9 cellular contexts compared by ENCODE assay signal in the genomic region with DNA sequence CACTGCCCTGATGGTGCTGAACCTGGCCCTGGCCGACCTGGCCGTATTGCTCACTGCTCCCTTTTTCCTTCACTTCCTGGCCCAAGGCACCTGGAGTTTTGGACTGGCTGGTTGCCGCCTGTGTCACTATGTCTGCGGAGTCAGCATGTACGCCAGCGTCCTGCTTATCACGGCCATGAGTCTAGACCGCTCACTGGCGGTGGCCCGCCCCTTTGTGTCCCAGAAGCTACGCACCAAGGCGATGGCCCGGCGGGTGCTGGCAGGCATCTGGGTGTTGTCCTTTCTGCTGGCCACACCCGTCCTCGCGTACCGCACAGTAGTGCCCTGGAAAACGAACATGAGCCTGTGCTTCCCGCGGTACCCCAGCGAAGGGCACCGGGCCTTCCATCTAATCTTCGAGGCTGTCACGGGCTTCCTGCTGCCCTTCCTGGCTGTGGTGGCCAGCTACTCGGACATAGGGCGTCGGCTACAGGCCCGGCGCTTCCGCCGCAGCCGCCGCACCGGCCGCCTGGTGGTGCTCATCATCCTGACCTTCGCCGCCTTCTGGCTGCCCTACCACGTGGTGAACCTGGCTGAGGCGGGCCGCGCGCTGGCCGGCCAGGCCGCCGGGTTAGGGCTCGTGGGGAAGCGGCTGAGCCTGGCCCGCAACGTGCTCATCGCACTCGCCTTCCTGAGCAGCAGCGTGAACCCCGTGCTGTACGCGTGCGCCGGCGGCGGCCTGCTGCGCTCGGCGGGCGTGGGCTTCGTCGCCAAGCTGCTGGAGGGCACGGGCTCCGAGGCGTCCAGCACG. TPM values are rescaled to one million over a fixed set of nuclear protein-coding genes. Genes with fewer than 3 reads are reported as not detected.
DNase-seq lines count a peak whose midpoint lies in the region; ATAC-seq, FAIRE-seq and TF ChIP-seq lines count a peak whose summit lies in the region.
"Had no signal": no experiment of that assay in that cellular context is flagged by ENCODE, and none has a peak within 500 bp of the region (broad histone marks: within the 10 kb centered on the region; RNA-seq: fewer than 3 reads in every experiment).

No MANE protein-coding gene starts in this region.

- peaks cover 21% of the 10 kb centered on the region for H3K4me1 ChIP-seq in body of pancreas
- H3K4me1 ChIP-seq in keratinocyte (ENCODE audit: control insufficient read depth, extremely low read depth, insufficient read depth, low read length): peaks cover 51% of the 10 kb centered on the region

- H3K9me1 ChIP-seq in keratinocyte (ENCODE audit: control insufficient read depth, extremely low read depth, insufficient read depth, low read length): peaks cover 2% of the 10 kb centered on the region

- TF ChIP-seq CTCF in HL-60 (IDR thresholded peaks at IDR 0.05; ENCODE audit: insufficient read depth, low read length): no peak
- peak in 4 of 7 experiments; percentile 8 to 30 (median 28) for TF ChIP-seq CTCF in body of pancreas (IDR thresholded peaks at IDR 0.05)
- peak in 1 of 3 experiments; percentile 14 for TF ChIP-seq CTCF in keratinocyte (optimal IDR thresholded peaks at IDR 0.05 in 1 of 3, IDR thresholded peaks at IDR 0.05 in 1 of 3, conservative IDR thresholded peaks at IDR 0.05 in 1 of 3; ENCODE audit: extremely low read depth in 1 of 3, insufficient read depth in 2 of 3, low read length in 3 of 3)

- POLR2A ChIA-PET in HEK293T (lab: Yijun Ruan, JAX): no interaction called here

- H3K4me3 ChIP-seq in HL-60 (replicated peaks; ENCODE audit: insufficient read depth, low read length) (no peak overlapping the region), body of pancreas (no peak overlapping the region), keratinocyte (ENCODE audit: control insufficient read depth in 2 of 3, extremely low read depth in 1 of 3, insufficient read depth in 2 of 3, low read depth in 1 of 3, low read length in 3 of 3) (no peak overlapping the region), skin epidermis (peak overlapping the region in 1 of 7 experiments; percentile 7)

- DNase-seq in HL-60 (ENCODE audit: low read depth in 1 of 2, low spot score in 1 of 2) (no peak), body of pancreas (peak in 3 of 4 donors; percentile 35 to 53 (median 48)), keratinocyte (ENCODE audit: low read depth, low spot score) (no peak), NOMO-1 (lab: John Stamatoyannopoulos, UW; ENCODE audit: unreplicated experiment in 2 of 2) (no peak), hippocampal formation (lab: John Stamatoyannopoulos, UW) (no peak), OCI-M1 (lab: John Stamatoyannopoulos, UW) (no peak), HEK293T (ENCODE audit: extremely low spot score) (no peak)

- ATAC-seq in body of pancreas: peak; percentile 63

- TF ChIP-seq POLR2A in body of pancreas (IDR thresholded peaks at IDR 0.05): no peak

- H3K36me3 ChIP-seq in body of pancreas (replicated peaks in 1 of 2; ENCODE audit: insufficient read depth in 1 of 2, low read depth in 2 of 2) (no peaks in the 10 kb centered on the region), keratinocyte (ENCODE audit: control insufficient read depth in 2 of 2, extremely low read depth in 1 of 2, insufficient read depth in 2 of 2, low read length in 2 of 2) (peaks cover 3 to 4% of the 10 kb centered on the region in 2 experiments)

- no peak for FAIRE-seq in keratinocyte (lab: Jason Lieb, UNC)
- FAIRE-seq: HTR-8/SVneo had no signal

- H3K79me2 ChIP-seq in keratinocyte (ENCODE audit: control insufficient read depth, insufficient read depth, low read length): no peaks in the 10 kb centered on the region

- no peaks in the 10 kb centered on the region for H3K9me3 ChIP-seq in body of pancreas
- no peaks in the 10 kb centered on the region for H3K9me3 ChIP-seq in keratinocyte (ENCODE audit: control insufficient read depth, low read depth, low read length)

- no peak overlapping the region for H3K9ac ChIP-seq in keratinocyte (ENCODE audit: control insufficient read depth, extremely low read depth, insufficient read depth, low read length)

- H3K27ac ChIP-seq in HL-60 (replicated peaks) (peak overlapping the region; percentile 93; the same call in 1 of the 2 replicates), body of pancreas (peak overlapping the region in 1 of 4 donors; percentile 36), keratinocyte (ENCODE audit: control insufficient read depth, insufficient read depth, low read length) (peak overlapping the region; percentile 24), skin epidermis (peak overlapping the region in 18 of 21 experiments; percentile 15 to 94 (median 76))

- H4K20me1 ChIP-seq in keratinocyte (ENCODE audit: control insufficient read depth, extremely low read depth, insufficient read depth, low read length): no peaks in the 10 kb centered on the region

- dilution Hi-C loops in keratinocyte (cut with MboI; ENCODE audit: extremely low pct_ligation_motif_present, low sequenced_read_pairs): no loop called here

- H2AFZ ChIP-seq in keratinocyte (ENCODE audit: control insufficient read depth, low read length): no peak overlapping the region

- intact Hi-C loops in body of pancreas (cut with DNase I): no loop called here

- no peaks in the 10 kb centered on the region for H3K27me3 ChIP-seq in HL-60 (ENCODE audit: insufficient read depth, poor library complexity, severe bottlenecking)
- no peaks in the 10 kb centered on the region for H3K27me3 ChIP-seq in body of pancreas
- H3K27me3 ChIP-seq in keratinocyte (ENCODE audit: control insufficient read depth, extremely low read depth, insufficient read depth, low read length): peaks cover 3% of the 10 kb centered on the region

- CTCF ChIA-PET in HEK293T (lab: Yijun Ruan, JAX): interaction anchor here (2.9 kb wide), 1 partner anchor 8 kb away, joined by 14 read pairs; a partner anchor contains a TSS

- H3K4me2 ChIP-seq in keratinocyte (ENCODE audit: control insufficient read depth, extremely low read depth, insufficient read depth, low read depth, low read length): peak overlapping the region; percentile 42

- 31 to 58% methylated on average over 18 to 61 of the region's 70 CpGs for WGBS in body of pancreas, 2 donors

TF ChIP-seq in HEK293T, 16 proteins besides CTCF, POLR2A, EP300 and RAD21 (continues in another document):
- TF ChIP-seq SUZ12 (IDR thresholded peaks at IDR 0.05) (no peak), BHLHE40 (IDR thresholded peaks at IDR 0.05; ENCODE audit: borderline replicate concordance) (no peak), ZNF384 (IDR thresholded peaks at IDR 0.05) (no peak), CTBP1 (IDR thresholded peaks at IDR 0.05; ENCODE audit: borderline replicate concordance) (no peak), TARDBP (IDR thresholded peaks at IDR 0.05) (no peak), LEF1 (IDR thresholded peaks at IDR 0.05; ENCODE audit: borderline replicate concordance) (no peak)

RNA-seq across cellular contexts. Expression of a gene that starts 4.7 kb away (rescaled TPM):
- total RNA-seq in body of pancreas: 1 to 10 TPM; 3.6 to 9.1 TPM
- polyA plus RNA-seq in keratinocyte: 8.6 to 20.4 TPM (median 14.6 TPM) in 3 replicates
- polyA plus RNA-seq in keratinocyte (2011; ENCODE audit: low read depth): 8.4 TPM
- polyA plus RNA-seq in keratinocyte (2011; cell fraction: cytosol; rRNA removed): 3.0 and 4.3 TPM in 2 replicates
- 53.5 and 61.4 TPM in 2 replicates for polyA plus RNA-seq in keratinocyte (2011; cell fraction: nucleus; rRNA removed)
- polyA plus RNA-seq in keratinocyte (2012; ENCODE audit: low replicate concordance): 8.4 and 41.2 TPM in 2 replicates
- 16.4 to 31.6 TPM (median 21.6 TPM) in 3 replicates for polyA minus RNA-seq in keratinocyte
- polyA minus RNA-seq in keratinocyte (2011; cell fraction: cytosol; rRNA and poly(A)+ RNA removed): 11.1 TPM
- polyA minus RNA-seq in keratinocyte (2011; cell fraction: nucleus; rRNA and poly(A)+ RNA removed): 12.5 and 15.4 TPM in 2 replicates

RNA-seq across cellular contexts. Expression of a gene that starts 6.1 kb away (rescaled TPM):
- 10 to 100 TPM; 10.9 to 31.3 TPM for total RNA-seq in body of pancreas
- 5.4 to 13.4 TPM (median 7.9 TPM) in 3 replicates for polyA plus RNA-seq in keratinocyte
- polyA plus RNA-seq in keratinocyte (2011; ENCODE audit: low read depth): 3.9 TPM
- 1.2 and 2.7 TPM in 2 replicates for polyA plus RNA-seq in keratinocyte (2011; cell fraction: cytosol; rRNA removed)
- polyA plus RNA-seq in keratinocyte (2011; cell fraction: nucleus; rRNA removed): 28.9 and 46.2 TPM in 2 replicates
- polyA plus RNA-seq in keratinocyte (2012; ENCODE audit: low replicate concordance): 8.7 and 19.1 TPM in 2 replicates
- 6.4 to 9.3 TPM (median 6.9 TPM) in 3 replicates for polyA minus RNA-seq in keratinocyte
- polyA minus RNA-seq in keratinocyte (2011; cell fraction: cytosol; rRNA and poly(A)+ RNA removed): 16.9 TPM
- 33.0 TPM in 2 replicates for polyA minus RNA-seq in keratinocyte (2011; cell fraction: nucleus; rRNA and poly(A)+ RNA removed)

RNA-seq across cellular contexts. Expression of a gene that starts 8.2 kb away (rescaled TPM):
- 10 to 100 TPM; 19.1 to 34.0 TPM for total RNA-seq in body of pancreas
- polyA plus RNA-seq in keratinocyte: 2.4 to 3.7 TPM (median 2.6 TPM) in 3 replicates
- 5.1 TPM for polyA plus RNA-seq in keratinocyte (2011; ENCODE audit: low read depth)
- polyA plus RNA-seq in keratinocyte (2011; cell fraction: cytosol; rRNA removed): 1.7 and 1.8 TPM in 2 replicates
- polyA plus RNA-seq in keratinocyte (2011; cell fraction: nucleus; rRNA removed): 2.1 and 2.8 TPM in 2 replicates
- polyA plus RNA-seq in keratinocyte (2012; ENCODE audit: low replicate concordance): 3.2 and 4.2 TPM in 2 replicates
- polyA minus RNA-seq in keratinocyte: 0.99 to 3.9 TPM (median 1.3 TPM) in 3 replicates
- 1.5 TPM for polyA minus RNA-seq in keratinocyte (2011; cell fraction: cytosol; rRNA and poly(A)+ RNA removed)
- polyA minus RNA-seq in keratinocyte (2011; cell fraction: nucleus; rRNA and poly(A)+ RNA removed): 0.63 and 0.78 TPM in 2 replicates

RNA-seq across cellular contexts. Expression of a gene that starts 16.4 kb away (rescaled TPM):
- total RNA-seq in body of pancreas: 10 to 100 TPM; 10.6 to 12.2 TPM
- 16.5 to 25.3 TPM (median 19.9 TPM) in 3 replicates for polyA plus RNA-seq in keratinocyte
- 8.4 TPM for polyA plus RNA-seq in keratinocyte (2011; ENCODE audit: low read depth)
- polyA plus RNA-seq in keratinocyte (2011; cell fraction: cytosol; rRNA removed): 19.6 and 22.7 TPM in 2 replicates
- 63.3 and 70.4 TPM in 2 replicates for polyA plus RNA-seq in keratinocyte (2011; cell fraction: nucleus; rRNA removed)
- 19.0 and 25.4 TPM in 2 replicates for polyA plus RNA-seq in keratinocyte (2012; ENCODE audit: low replicate concordance)
- 47.2 to 59.5 TPM (median 50.4 TPM) in 3 replicates for polyA minus RNA-seq in keratinocyte
- 33.8 TPM for polyA minus RNA-seq in keratinocyte (2011; cell fraction: cytosol; rRNA and poly(A)+ RNA removed)
- polyA minus RNA-seq in keratinocyte (2011; cell fraction: nucleus; rRNA and poly(A)+ RNA removed): 35.6 and 45.4 TPM in 2 replicates

RNA-seq across cellular contexts. Expression of a gene that starts 16.4 kb away (rescaled TPM):
- total RNA-seq in body of pancreas: 10 to 100 TPM; 18.8 to 31.4 TPM
- polyA plus RNA-seq in keratinocyte: 65.1 to 130 TPM (median 75.0 TPM) in 3 replicates
- 55.9 TPM for polyA plus RNA-seq in keratinocyte (2011; ENCODE audit: low read depth)
- 131 and 161 TPM in 2 replicates for polyA plus RNA-seq in keratinocyte (2011; cell fraction: cytosol; rRNA removed)
- polyA plus RNA-seq in keratinocyte (2011; cell fraction: nucleus; rRNA removed): 263 and 309 TPM in 2 replicates
- polyA plus RNA-seq in keratinocyte (2012; ENCODE audit: low replicate concordance): 100 and 165 TPM in 2 replicates
- 173 to 348 TPM (median 179 TPM) in 3 replicates for polyA minus RNA-seq in keratinocyte
- polyA minus RNA-seq in keratinocyte (2011; cell fraction: cytosol; rRNA and poly(A)+ RNA removed): 222 TPM
- polyA minus RNA-seq in keratinocyte (2011; cell fraction: nucleus; rRNA and poly(A)+ RNA removed): 53.4 and 72.1 TPM in 2 replicates

Comparison
In these comparisons a context has a peak if more than half of its experiments do, and no peak if none do; other contexts are left out.
1. DNase-seq: peak in body of pancreas (3 of 4); none in HL-60 (0 of 2), keratinocyte (single experiment), NOMO-1 (0 of 2), hippocampal formation (0 of 2), OCI-M1 (single experiment) and HEK293T (single experiment).